ENCODE assay signal across 23 cellular contexts in the genomic region with DNA sequence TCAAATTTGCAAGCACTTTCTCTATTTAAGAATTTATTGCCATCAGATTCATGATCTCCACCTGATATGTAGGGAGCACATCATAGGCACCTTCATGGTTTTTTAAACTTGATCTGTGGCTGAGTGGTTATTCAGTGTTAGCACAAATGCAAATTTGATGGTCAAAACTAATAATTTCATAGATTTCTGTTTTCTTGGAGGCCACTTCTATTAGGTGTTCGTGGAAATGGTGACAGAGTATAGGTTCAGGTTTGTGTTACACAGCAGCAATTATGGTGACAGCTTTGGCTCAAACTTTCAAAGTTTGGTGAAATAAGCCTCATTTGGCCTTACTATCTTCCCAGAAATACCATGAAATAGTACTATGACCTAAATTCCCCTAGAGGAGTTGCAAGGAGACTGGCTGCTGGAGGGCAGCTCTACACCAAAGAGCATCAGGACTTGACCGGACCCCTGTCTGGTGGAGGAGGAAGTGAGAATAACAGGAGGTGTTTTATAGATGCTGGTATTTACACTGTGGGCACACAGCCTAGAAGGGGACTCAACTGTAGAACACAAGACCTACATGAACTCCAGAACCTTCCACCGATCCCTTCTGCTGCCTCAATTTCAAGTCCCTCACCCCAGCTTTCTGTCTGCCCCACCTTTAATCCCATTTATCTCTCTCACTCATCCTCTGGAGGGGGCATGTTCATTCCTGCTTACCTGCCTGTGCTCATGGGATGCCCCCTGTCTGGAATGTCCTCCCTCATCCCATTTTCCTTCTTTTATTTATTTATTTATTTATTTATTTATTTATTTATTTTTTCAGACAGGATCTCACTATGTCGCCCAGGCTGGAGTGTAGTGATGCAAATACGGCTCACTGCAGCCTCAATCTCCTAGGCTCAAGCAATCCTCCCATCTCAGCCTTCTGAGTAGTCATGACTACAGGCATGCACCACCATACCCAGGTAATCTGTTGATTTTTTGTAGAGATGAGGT.
DNase-seq lines count a peak whose midpoint lies in the region; ATAC-seq and TF ChIP-seq lines count a peak whose summit lies in the region.
"Had no signal": no experiment of that assay in that cellular context is flagged by ENCODE, and none has a peak within 500 bp of the region (broad histone marks: within the 10 kb centered on the region; RNA-seq: fewer than 3 reads in every experiment).

No MANE protein-coding gene starts in this region.

- H3K4me3 ChIP-seq in psoas muscle = no peak overlapping the region
- no peak overlapping the region for H3K4me3 ChIP-seq in ascending aorta
- no peak overlapping the region for H3K4me3 ChIP-seq in GM23248
- H3K4me3 ChIP-seq: left lung, vagina had no signal

- H3K9me3 Mint-ChIP-seq in MCF 10A (ENCODE audit: unreplicated experiment) = no peaks in the 10 kb centered on the region

- no peak overlapping the region for H2AFZ ChIP-seq in GM23248

- ATAC-seq in GM18907 (IDR thresholded peaks at IDR 0.05; ENCODE audit: unreplicated experiment) (peak; percentile 70), HG02588 (IDR thresholded peaks at IDR 0.05; ENCODE audit: unreplicated experiment) (peak; percentile 82), HG03439 (IDR thresholded peaks at IDR 0.05; ENCODE audit: unreplicated experiment) (peak; percentile 59), psoas muscle (no peak)
- ATAC-seq: activated CD4-positive, alpha-beta T cell treated with anti-CD3 and anti-CD28 coated beads for 36 hours; left lung; sciatic nerve had no signal

- H4K20me1 ChIP-seq in GM23248 (ENCODE audit: insufficient read depth) = no peaks in the 10 kb centered on the region

- 94 to 97% (median 96%) methylated on average over 5 of the region's 5 CpGs for WGBS in psoas muscle, 3 donors
- 80 to 82% methylated on average over 5 of the region's 5 CpGs for WGBS in GM23248 (ENCODE audit: low coverage in 1 of 2, low lambda C conversion rate in 2 of 2, missing lambda C conversion rate in 2 of 2), 2 experiments

- no peaks in the 10 kb centered on the region for H3K9me2 ChIP-seq in GM23248 (ENCODE audit: insufficient read depth)

- no peak overlapping the region for H3K9ac ChIP-seq in GM23248
- H3K9ac ChIP-seq: KMS-11 had no signal

- no peaks in the 10 kb centered on the region for H3K36me3 Mint-ChIP-seq in MCF 10A (ENCODE audit: insufficient read depth, unreplicated experiment)
- H3K36me3 Mint-ChIP-seq: activated naive CD4-positive, alpha-beta T cell treated with anti-CD3 and anti-CD28 coated beads, Interleukin-2, amount 10 ng/mL, durations not matched to agents 7 days and 5 days; CD4-positive, CD25-positive, alpha-beta regulatory T cell had no signal

- no peak overlapping the region for H3K27ac Mint-ChIP-seq in MCF 10A (ENCODE audit: low read depth, unreplicated experiment)
- H3K27ac Mint-ChIP-seq: activated CD4-positive, alpha-beta T cell treated with anti-CD3 and anti-CD28 coated beads for 36 hours; activated naive CD4-positive, alpha-beta T cell treated with anti-CD3 and anti-CD28 coated beads, Interleukin-2, amount 10 ng/mL, durations not matched to agents 7 days and 5 days; CD4-positive, CD25-positive, alpha-beta regulatory T cell had no signal

- DNase-seq in GM10248 (ENCODE audit: extremely low spot score) (peak; percentile 23), psoas muscle (no peak), ascending aorta (ENCODE audit: low spot score in 2 of 2) (no peak), GM23248 (no peak), MCF 10A (ENCODE audit: unreplicated experiment) (no peak)
- DNase-seq: activated CD4-positive, alpha-beta T cell treated with anti-CD3 and anti-CD28 coated beads for 36 hours; activated naive CD4-positive, alpha-beta T cell treated with anti-CD3 and anti-CD28 coated beads, Interleukin-2, amount 10 ng/mL, durations not matched to agents 7 days and 5 days; activated T-cell treated with anti-CD3 and anti-CD28 coated beads for 4 hours; CD4-positive, CD25-positive, alpha-beta regulatory T cell; DND-41; foreskin melanocyte; GOT3; left lung; NCI-H1436; NCI-H226; T1000 had no signal

- in situ Hi-C loops in GM23248 (cut with MboI) = no loop called here

- no peak overlapping the region for H3K4me3 Mint-ChIP-seq in MCF 10A (ENCODE audit: unreplicated experiment)
- H3K4me3 Mint-ChIP-seq: activated CD4-positive, alpha-beta T cell treated with anti-CD3 and anti-CD28 coated beads for 36 hours; activated naive CD4-positive, alpha-beta T cell treated with anti-CD3 and anti-CD28 coated beads, Interleukin-2, amount 10 ng/mL, durations not matched to agents 7 days and 5 days; CD4-positive, CD25-positive, alpha-beta regulatory T cell had no signal

- H3F3A ChIP-seq in GM23248 (ENCODE audit: insufficient read depth) = no peaks in the 10 kb centered on the region

- no peaks in the 10 kb centered on the region for H3K79me2 ChIP-seq in GM23248 (ENCODE audit: insufficient read depth)

- H3K36me3 ChIP-seq in psoas muscle (ENCODE audit: insufficient read depth in 1 of 2, low read depth in 1 of 2) (no peaks in the 10 kb centered on the region), ascending aorta (no peaks in the 10 kb centered on the region), GM23248 (ENCODE audit: low read depth) (no peaks in the 10 kb centered on the region)
- H3K36me3 ChIP-seq: left lung, neutrophil, vagina had no signal

- H3K27me3 Mint-ChIP-seq in MCF 10A (ENCODE audit: insufficient read depth, unreplicated experiment) = peaks cover 29% of the 10 kb centered on the region

- BruUV-seq in MCF 10A (replicated peaks; lab: Mats Ljungman, UMichigan) = no TSS peak

- no peaks in the 10 kb centered on the region for H3K4me1 Mint-ChIP-seq in MCF 10A (ENCODE audit: insufficient read depth, unreplicated experiment)
- H3K4me1 Mint-ChIP-seq: activated CD4-positive, alpha-beta T cell treated with anti-CD3 and anti-CD28 coated beads for 36 hours; activated naive CD4-positive, alpha-beta T cell treated with anti-CD3 and anti-CD28 coated beads, Interleukin-2, amount 10 ng/mL, durations not matched to agents 7 days and 5 days; CD4-positive, CD25-positive, alpha-beta regulatory T cell had no signal

- POLR2A ChIA-PET in GM10248 (lab: Yijun Ruan, JAX) (no interaction called here), MCF 10A (lab: Yijun Ruan, JAX) (interaction anchor here (1.3 kb wide), 1 partner anchor 27 kb away, joined by 4 read pairs; no protein-coding TSS in a partner anchor)

- H3K4me1 ChIP-seq in psoas muscle (no peaks in the 10 kb centered on the region), ascending aorta (no peaks in the 10 kb centered on the region), GM23248 (ENCODE audit: insufficient read depth) (no peaks in the 10 kb centered on the region)
- H3K4me1 ChIP-seq: left lung, vagina had no signal

- intact Hi-C loops in psoas muscle (cut with DNase I) = no loop called here
- intact Hi-C loops in ascending aorta (cut with DNase I) = no loop called here
- intact Hi-C loops in MCF 10A (cut with micrococcal nuclease) = no loop called here

- H3K27me3 ChIP-seq in psoas muscle (ENCODE audit: insufficient read depth in 3 of 3, low read length in 2 of 3) (peaks cover 0 to 11% (median 2%) of the 10 kb centered on the region in 3 donors), ascending aorta (no peaks in the 10 kb centered on the region), GM23248 (replicated peaks; ENCODE audit: insufficient read depth) (peaks cover 35% of the 10 kb centered on the region)
- H3K27me3 ChIP-seq: vagina had no signal

- no peak overlapping the region for H3K27ac ChIP-seq in psoas muscle
- H3K27ac ChIP-seq in ascending aorta = no peak overlapping the region
- no peak overlapping the region for H3K27ac ChIP-seq in GM23248
- H3K27ac ChIP-seq: KMS-11, left lung, neutrophil, vagina had no signal

- H3K4me2 ChIP-seq in GM23248 (ENCODE audit: unreplicated experiment) = no peak overlapping the region
- H3K4me2 ChIP-seq: KMS-11 had no signal

- TF ChIP-seq CTCF in GM10248 (IDR thresholded peaks at IDR 0.05; ENCODE audit: control extremely low read depth, extremely low read depth, low read depth, missing control alignments) = no peak
- TF ChIP-seq CTCF in psoas muscle (IDR thresholded peaks at IDR 0.05) = no peak
- no peak for TF ChIP-seq CTCF in ascending aorta (IDR thresholded peaks at IDR 0.05)
- TF ChIP-seq CTCF in MCF 10A (IDR thresholded peaks at IDR 0.05; ENCODE audit: unreplicated experiment) = no peak

- H3K9me3 ChIP-seq in psoas muscle (no peaks in the 10 kb centered on the region), ascending aorta (no peaks in the 10 kb centered on the region), GM23248 (ENCODE audit: low read depth) (no peaks in the 10 kb centered on the region)
- H3K9me3 ChIP-seq: left lung, neutrophil, vagina had no signal

- CTCF ChIA-PET in GM10248 (lab: Yijun Ruan, JAX) (no interaction called here), MCF 10A (lab: Yijun Ruan, JAX) (no interaction called here)

Comparison
In these comparisons a context has a peak if more than half of its experiments do, and no peak if none do; other contexts are left out.
1. ATAC-seq: peak in GM18907 (single experiment), HG02588 (single experiment) and HG03439 (single experiment); none in psoas muscle (0 of 4).